In genomic region chr15:31352283-31352880, GRCh38 we compare ENCODE assay signal across 8 cellular contexts. TPM values are rescaled to one million over a fixed set of nuclear protein-coding genes. Genes with fewer than 3 reads are reported as not detected.
DNase-seq lines count a peak whose midpoint lies in the region; ATAC-seq, FAIRE-seq and TF ChIP-seq lines count a peak whose summit lies in the region.

No MANE protein-coding gene starts in this region.

- H4K20me1 ChIP-seq in OCI-LY1 (ENCODE audit: insufficient read depth, low read length) (no peaks in the 10 kb centered on the region), H1 (replicated peaks in 1 of 2; ENCODE audit: control insufficient read depth in 1 of 2, insufficient read depth in 2 of 2, low read length in 2 of 2) (peaks cover 12 to 26% of the 10 kb centered on the region in 2 experiments)

- H3K4ac ChIP-seq in H1 (replicated peaks; ENCODE audit: insufficient read length, low read depth, low read length) = no peak overlapping the region
- H3K4ac ChIP-seq in trophoblast cell (ENCODE audit: low read depth, low read length) = peak overlapping the region; percentile 47

- H3K9ac ChIP-seq in OCI-LY1 (ENCODE audit: low read length) (peak overlapping the region; percentile 47; the same call in 1 of the 2 replicates), H1 (replicated peaks in 1 of 4; ENCODE audit: extremely low read depth in 1 of 4, low read depth in 3 of 4, low read length in 3 of 4) (no peak overlapping the region), trophoblast cell (ENCODE audit: low read length) (no peak overlapping the region)

- no peaks in the 10 kb centered on the region for H3F3A ChIP-seq in OCI-LY1 (ENCODE audit: insufficient read depth, low read length)

- no peak overlapping the region for H2BK20ac ChIP-seq in H1 (ENCODE audit: low read length)

- H4K91ac ChIP-seq in H1 (replicated peaks; ENCODE audit: insufficient read length, low read length) = peak overlapping the region; percentile 62
- H4K91ac ChIP-seq in trophoblast cell (ENCODE audit: low read depth, low read length) = no peak overlapping the region

- H3K4me3 ChIP-seq in OCI-LY1 (ENCODE audit: low read depth, low read length, poor library complexity, severe bottlenecking) (peak overlapping the region; percentile 22), H1 (ENCODE audit: extremely low read depth in 1 of 4, insufficient read depth in 2 of 4, low read depth in 3 of 4, low read length in 4 of 4) (no peak overlapping the region), trophoblast cell (ENCODE audit: low read depth, low read length) (peak overlapping the region; percentile 1)

- H3K9me3 ChIP-seq in OCI-LY1 (ENCODE audit: low read length) = no peaks in the 10 kb centered on the region
- H3K9me3 ChIP-seq in H1 (ENCODE audit: insufficient read depth in 2 of 2, low read depth in 1 of 2, low read length in 1 of 2) = no peaks in the 10 kb centered on the region
- H3K9me3 ChIP-seq in trophoblast cell (ENCODE audit: insufficient read depth, low read depth, low read length) = no peaks in the 10 kb centered on the region

- no peak for ATAC-seq in HG03175 (IDR thresholded peaks at IDR 0.05; ENCODE audit: unreplicated experiment)

- no peak for TF ChIP-seq EP300 in H1 (IDR thresholded peaks at IDR 0.05; ENCODE audit: borderline replicate concordance in 1 of 2, low read depth in 2 of 2, low read length in 2 of 2)

- H3K79me1 ChIP-seq in H1 (ENCODE audit: low read depth, low read length) = peaks cover 24% of the 10 kb centered on the region
- H3K79me1 ChIP-seq in trophoblast cell (ENCODE audit: low read length) = no peaks in the 10 kb centered on the region

- H4K12ac ChIP-seq in trophoblast cell (ENCODE audit: low read depth, low read length) = no peak overlapping the region

- H4K5ac ChIP-seq in H1 (ENCODE audit: insufficient read length, low read depth, low read length) = no peak overlapping the region

- H4K8ac ChIP-seq in H1 (ENCODE audit: extremely low read depth, insufficient read depth, low read length) (no peak overlapping the region), trophoblast cell (ENCODE audit: low read depth, low read length) (no peak overlapping the region)

- H2AFZ ChIP-seq in OCI-LY1 (ENCODE audit: low read length) (no peak overlapping the region), H1 (ENCODE audit: low read length) (no peak overlapping the region), trophoblast cell (ENCODE audit: insufficient read depth, low read length, poor library complexity) (no peak overlapping the region)

- H3K4me2 ChIP-seq in OCI-LY1 (ENCODE audit: low read length) = peak overlapping the region; percentile 57
- no peak overlapping the region for H3K4me2 ChIP-seq in H1 (ENCODE audit: insufficient read depth in 1 of 2, low read depth in 2 of 2, low read length in 2 of 2)
- no peak overlapping the region for H3K4me2 ChIP-seq in trophoblast cell (ENCODE audit: low read length)

- peak; percentile 82 for DNase-seq in G401 (ENCODE audit: low spot score)
- DNase-seq in H1 (ENCODE audit: low read depth in 1 of 2, low spot score in 2 of 2) = no peak
- DNase-seq in trophoblast cell = no peak
- DNase-seq in ecto neural progenitor cell (ENCODE audit: low spot score) = no peak
- no peak for DNase-seq in OCI-M1 (lab: John Stamatoyannopoulos, UW)
- DNase-seq in NOMO-1 treated with DMSO at 0.1 percent for 48 hours (lab: John Stamatoyannopoulos, UW; ENCODE audit: unreplicated experiment) = no peak

- H3K79me2 ChIP-seq in OCI-LY1 (ENCODE audit: insufficient read depth, low read length) = peaks cover 84% of the 10 kb centered on the region
- peaks cover 0 to 32% of the 10 kb centered on the region in 2 experiments; a peak in 2 of 4 replicates for H3K79me2 ChIP-seq in H1 (ENCODE audit: control insufficient read depth in 1 of 2, insufficient read depth in 2 of 2, low read length in 2 of 2)
- H3K79me2 ChIP-seq in trophoblast cell (ENCODE audit: control insufficient read depth, insufficient read depth, low read length, poor library complexity) = peaks cover 13% of the 10 kb centered on the region

- no peak overlapping the region for H3K23ac ChIP-seq in H1 (ENCODE audit: insufficient read length)
- no peak overlapping the region for H3K23ac ChIP-seq in trophoblast cell (ENCODE audit: low read length)

- TF ChIP-seq RAD21 in H1 (IDR thresholded peaks at IDR 0.05 in 1 of 2, conservative IDR thresholded peaks at IDR 0.05 in 1 of 2; ENCODE audit: low read depth in 2 of 2, low read length in 2 of 2) = no peak

- H3K4me1 ChIP-seq in OCI-LY1 (ENCODE audit: insufficient read depth, low read length, severe bottlenecking) = peaks cover 79% of the 10 kb centered on the region
- peaks cover 0 to 16% (median 2%) of the 10 kb centered on the region in 4 experiments; a peak in 3 of 7 replicates for H3K4me1 ChIP-seq in H1 (replicated peaks in 1 of 4; ENCODE audit: control insufficient read depth in 3 of 4, insufficient read depth in 4 of 4, low read length in 3 of 4)
- H3K4me1 ChIP-seq in trophoblast cell (ENCODE audit: control insufficient read depth in 1 of 2, insufficient read depth in 2 of 2, low read length in 2 of 2) = peaks cover 24 to 30% of the 10 kb centered on the region in 2 experiments

- H2BK12ac ChIP-seq in H1 (ENCODE audit: low read depth, low read length) (no peak overlapping the region), trophoblast cell (ENCODE audit: low read length) (no peak overlapping the region)

- H2AK5ac ChIP-seq in H1 (ENCODE audit: low read depth, low read length) = no peak overlapping the region
- no peak overlapping the region for H2AK5ac ChIP-seq in trophoblast cell (ENCODE audit: low read length)

- CTCF ChIA-PET in H1 (lab: Charles Lee; ENCODE audit: partially characterized antibody) = interaction anchor here (0.8 to 1.8 kb wide), 3 partner anchors 10 to 103 kb away, joined by 3 to 4 read pairs (median 4); no protein-coding TSS in a partner anchor

- in situ Hi-C loops in G401 (cut with HindIII; ENCODE audit: low sequenced_read_pairs) = no loop called here

- H2BK5ac ChIP-seq in H1 (ENCODE audit: low read depth, low read length) = no peak overlapping the region; the same call in 1 of the 2 replicates
- H2BK5ac ChIP-seq in trophoblast cell (ENCODE audit: low read depth, low read length, poor library complexity) = no peak overlapping the region

- no peaks in the 10 kb centered on the region for H3K9me2 ChIP-seq in OCI-LY1 (ENCODE audit: low read depth, low read length)

- H2BK15ac ChIP-seq in H1 (ENCODE audit: low read length) = 0 out of 2 replicates have a peak overlapping the region, but pooled peaks have one; percentile 46

- 86% methylated on average over 9 of the region's 9 CpGs; no CpG with 5 or more reads in 1 of the 2 experiments for WGBS in H1 (ENCODE audit: extremely low coverage in 1 of 2, insufficient coverage in 1 of 2, insufficient read length in 1 of 2, insufficient replicate concordance in 2 of 2, low coverage in 1 of 2, low lambda C conversion rate in 2 of 2, missing lambda C conversion rate in 1 of 2), 2 experiments
- WGBS in trophoblast cell (ENCODE audit: extremely low coverage, insufficient coverage, insufficient read length) = no CpG with 5 or more reads among the region's 9 CpGs

- H3K14ac ChIP-seq in H1 (ENCODE audit: insufficient read length) (no peak overlapping the region), trophoblast cell (ENCODE audit: low read length) (no peak overlapping the region)

- H2BK120ac ChIP-seq in H1 (replicated peaks; ENCODE audit: low read depth, low read length) (no peak overlapping the region), trophoblast cell (ENCODE audit: insufficient read depth, low read length, poor library complexity) (no peak overlapping the region)

- no peak for TF ChIP-seq POLR2A in H1 (IDR thresholded peaks at IDR 0.05; ENCODE audit: control extremely low read depth in 1 of 2, low read depth in 2 of 2, low read length in 2 of 2)

- H3K27me3 ChIP-seq in OCI-LY1 (ENCODE audit: insufficient read depth, low read length) (no peaks in the 10 kb centered on the region), H1 (replicated peaks in 1 of 4; ENCODE audit: control insufficient read depth in 3 of 4, extremely low read depth in 1 of 4, insufficient read depth in 3 of 4, low read length in 3 of 4) (no peaks in the 10 kb centered on the region), trophoblast cell (ENCODE audit: insufficient read depth, low read length) (no peaks in the 10 kb centered on the region)

- TF ChIP-seq CTCF in OCI-LY1 (IDR thresholded peaks at IDR 0.05; ENCODE audit: low read length) = no peak
- no peak for TF ChIP-seq CTCF in H1 (IDR thresholded peaks at IDR 0.05; ENCODE audit: control extremely low read depth in 1 of 3, insufficient read depth in 1 of 3, low read depth in 1 of 3, low read length in 3 of 3)

- H3K27ac ChIP-seq in OCI-LY1 (ENCODE audit: low read depth, low read length, poor library complexity, severe bottlenecking) = peak overlapping the region; percentile 84
- no peak overlapping the region for H3K27ac ChIP-seq in H1 (ENCODE audit: low read depth, low read length)
- H3K27ac ChIP-seq in trophoblast cell (ENCODE audit: low read depth, low read length) = no peak overlapping the region

- H3K56ac ChIP-seq in H1 (replicated peaks; ENCODE audit: insufficient read length, low read depth, low read length) = no peak overlapping the region

- POLR2A ChIA-PET in H1 (lab: Charles Lee; ENCODE audit: partially characterized antibody) = interaction anchor here (1.4 kb wide), 1 partner anchor 45 kb away, joined by 3 read pairs; no protein-coding TSS in a partner anchor

- H3K18ac ChIP-seq in H1 (ENCODE audit: extremely low read depth, low read length) (peak overlapping the region; percentile 48), trophoblast cell (ENCODE audit: low read length) (peak overlapping the region; percentile 16)

- H3K23me2 ChIP-seq in H1 (ENCODE audit: low read depth, low read length) = no peaks in the 10 kb centered on the region

- no peak for FAIRE-seq in H1 (lab: Jason Lieb, UNC)

- H3K36me3 ChIP-seq in OCI-LY1 (ENCODE audit: insufficient read depth, low read length) = peaks cover 24% of the 10 kb centered on the region; the same call in 1 of the 2 replicates
- H3K36me3 ChIP-seq in H1 (ENCODE audit: control insufficient read depth in 2 of 4, insufficient read depth in 4 of 4, low read length in 3 of 4) = no peaks in the 10 kb centered on the region
- peaks cover 0 to 18% of the 10 kb centered on the region in 2 experiments for H3K36me3 ChIP-seq in trophoblast cell (ENCODE audit: control insufficient read depth in 1 of 2, insufficient read depth in 2 of 2, low read length in 2 of 2)

RNA-seq across cellular contexts. Expression of gene KLF13, which starts 25.7 kb away (rescaled TPM):
- 7.6 and 14.2 TPM in 2 replicates for total RNA-seq in G401 (2014; rRNA removed; shearing (Covaris generic))
- 32.4 and 33.4 TPM in 2 replicates for total RNA-seq in H1 (2021; fragmentation: NEBNext Ultra II Directional; extraction: Animal tissue kit (Norgen Biotek cat#: 25700))
- 15.7 and 18.3 TPM in 2 replicates for polyA plus RNA-seq in H1 (2011; rRNA removed)
- polyA plus RNA-seq in H1 (2011; cell fraction: cytosol; rRNA removed) = 16.2 TPM
- 17.3 TPM for polyA plus RNA-seq in H1 (2011; cell fraction: nucleus; rRNA removed)
- 21.5 to 39.3 TPM (median 24.4 TPM) in 4 replicates for polyA plus RNA-seq in H1 (2012, experiment 1 of 2)
- 13.0 TPM for polyA plus RNA-seq in H1 (2012, experiment 2 of 2)
- 34.5 TPM for polyA plus RNA-seq in H1 (2013, experiment 1 of 2)
- 37.8 TPM for polyA plus RNA-seq in H1 (2013, experiment 2 of 2)
- 15.4 and 21.4 TPM in 2 replicates for polyA minus RNA-seq in H1 (2011; rRNA and poly(A)+ RNA removed)
- polyA minus RNA-seq in H1 (2011; cell fraction: cytosol; rRNA and poly(A)+ RNA removed) = 21.7 TPM
- polyA minus RNA-seq in H1 (2011; cell fraction: nucleus; rRNA and poly(A)+ RNA removed) = 10.9 TPM
- 76.0 and 79.4 TPM in 2 replicates for polyA plus RNA-seq in trophoblast cell (2013)

Comparison
In these comparisons a context has a peak if more than half of its experiments do, and no peak if none do; other contexts are left out.
1. H3K4me3 ChIP-seq: peak in OCI-LY1 (single experiment) and trophoblast cell (single experiment); none in H1 (0 of 4).